In genomic region chr19:13034636-13035035, GRCh38 we compare ENCODE assay signal across 14 cellular contexts. TPM values are rescaled to one million over a fixed set of nuclear protein-coding genes. Genes with fewer than 3 reads are reported as not detected.
A peak's percentile ranks its signal among the peaks of the same experiment; 100 is the strongest.
DNase-seq lines count a peak whose midpoint lies in the region; ATAC-seq, FAIRE-seq and TF ChIP-seq lines count a peak whose summit lies in the region.
"Had no signal": no experiment of that assay in that cellular context is flagged by ENCODE, and none has a peak within 500 bp of the region (broad histone marks: within the 10 kb centered on the region; RNA-seq: fewer than 3 reads in every experiment).

No MANE protein-coding gene starts in this region.

- H3K27me3 ChIP-seq in HCT116 (ENCODE audit: insufficient read depth, low read length) (no peaks in the 10 kb centered on the region), astrocyte (ENCODE audit: insufficient read depth, low read length) (no peaks in the 10 kb centered on the region), keratinocyte (ENCODE audit: control insufficient read depth, extremely low read depth, insufficient read depth, low read length) (no peaks in the 10 kb centered on the region), stomach (no peaks in the 10 kb centered on the region)

- no peak for TF ChIP-seq EP300 in stomach (IDR thresholded peaks at IDR 0.05)

- H3K9me3 ChIP-seq in HCT116 (ENCODE audit: control insufficient read depth in 1 of 2, insufficient read depth in 1 of 2, low read depth in 1 of 2, low read length in 2 of 2) (no peaks in the 10 kb centered on the region), astrocyte (ENCODE audit: insufficient read depth, low read depth, low read length) (no peaks in the 10 kb centered on the region), keratinocyte (ENCODE audit: control insufficient read depth, low read depth, low read length) (no peaks in the 10 kb centered on the region), stomach (no peaks in the 10 kb centered on the region)
- H3K9me3 ChIP-seq: Caco-2 had no signal

- H3K4me3 ChIP-seq in HCT116 (replicated peaks in 1 of 2; ENCODE audit: low read depth in 1 of 2, low read length in 2 of 2): no peak overlapping the region
- no peak overlapping the region for H3K4me3 ChIP-seq in astrocyte (ENCODE audit: insufficient read depth, low read depth, low read length)
- H3K4me3 ChIP-seq in keratinocyte (ENCODE audit: control insufficient read depth in 2 of 3, extremely low read depth in 1 of 3, insufficient read depth in 2 of 3, low read depth in 1 of 3, low read length in 3 of 3): peak overlapping the region in 1 of 3 experiments; percentile 19
- no peak overlapping the region for H3K4me3 ChIP-seq in stomach

- POLR2A ChIA-PET in HCT116 (lab: Charles Lee): interaction anchor here (1.6 to 1.7 kb wide), 2 partner anchors 19 to 26 kb away, joined by 5 to 16 read pairs; no protein-coding TSS in a partner anchor

- DNase-seq in HCT116 (ENCODE audit: low read depth, low spot score) (no peak), astrocyte (ENCODE audit: low read depth) (no peak), keratinocyte (ENCODE audit: low read depth, low spot score) (no peak), stomach (no peak), EL (no peak), D721Med (ENCODE audit: insufficient read length, low spot score) (no peak)
- DNase-seq: activated CD4-positive, alpha-beta T cell treated with anti-CD3 and anti-CD28 coated beads for 1 hour; NCI-H1417 treated with DMSO at 0.1 percent for 48 hours had no signal

- H3K27ac ChIP-seq in HCT116 (ENCODE audit: low read depth, low read length): no peak overlapping the region
- H3K27ac ChIP-seq in astrocyte (ENCODE audit: low read depth, low read length): peak overlapping the region; percentile 11
- peak overlapping the region; percentile 83 for H3K27ac ChIP-seq in keratinocyte (ENCODE audit: control insufficient read depth, insufficient read depth, low read length)
- peak overlapping the region in 4 of 5 donors; percentile 36 to 88 (median 65) for H3K27ac ChIP-seq in stomach

- H3K36me3 ChIP-seq in HCT116 (ENCODE audit: control insufficient read depth in 1 of 2, insufficient read depth in 2 of 2, low read length in 2 of 2): no peaks in the 10 kb centered on the region
- H3K36me3 ChIP-seq in astrocyte (ENCODE audit: insufficient read depth, low read length): no peaks in the 10 kb centered on the region
- H3K36me3 ChIP-seq in keratinocyte (ENCODE audit: control insufficient read depth in 2 of 2, extremely low read depth in 1 of 2, insufficient read depth in 2 of 2, low read length in 2 of 2): peaks cover 0 to 21% of the 10 kb centered on the region in 2 experiments
- H3K36me3 ChIP-seq in stomach: no peaks in the 10 kb centered on the region

- no peaks in the 10 kb centered on the region for H3K9me2 ChIP-seq in HCT116 (ENCODE audit: insufficient read depth)

- intact Hi-C loops in HCT116 (cut with micrococcal nuclease) (loop anchor here (1.0 to 5.0 kb wide), 3 partner anchors 27 to 58 kb away; no protein-coding TSS in a partner anchor), stomach (cut with DNase I; ENCODE audit: low total_unique reads) (loop anchor here (5.0 kb wide), 1 partner anchor 37 kb away; the partner anchor contains the start of gene NFIX)

- RAD21 ChIA-PET in HCT116 (lab: Charles Lee; ENCODE audit: low non-redundant PET in 1 of 2, low total read pairs in 2 of 2, uncharacterized antibody in 2 of 2, unreplicated experiment in 2 of 2): interaction anchor here (1.1 to 3.5 kb wide), 4 partner anchors 20 to 49 kb away, joined by 4 to 30 read pairs (median 10); no protein-coding TSS in a partner anchor

- TF ChIP-seq CTCF in HCT116 (IDR thresholded peaks at IDR 0.05 in 2 of 3, conservative IDR thresholded peaks at IDR 0.05 in 1 of 3; ENCODE audit: borderline replicate concordance in 1 of 3, insufficient read depth in 1 of 3, low read depth in 2 of 3, low read length in 2 of 3) (no peak), astrocyte (IDR thresholded peaks at IDR 0.05; ENCODE audit: insufficient read depth, low read depth, low read length) (no peak), keratinocyte (optimal IDR thresholded peaks at IDR 0.05 in 1 of 3, IDR thresholded peaks at IDR 0.05 in 1 of 3, conservative IDR thresholded peaks at IDR 0.05 in 1 of 3; ENCODE audit: extremely low read depth in 1 of 3, insufficient read depth in 2 of 3, low read length in 3 of 3) (no peak), stomach (IDR thresholded peaks at IDR 0.05) (no peak), D721Med (IDR thresholded peaks at IDR 0.05; ENCODE audit: insufficient read depth, missing control alignments) (no peak)

- H3K4me2 ChIP-seq in HCT116 (ENCODE audit: low read length): peak overlapping the region; percentile 62
- H3K4me2 ChIP-seq in astrocyte (ENCODE audit: low read length): peak overlapping the region; percentile 7
- peak overlapping the region; percentile 55 for H3K4me2 ChIP-seq in keratinocyte (ENCODE audit: control insufficient read depth, extremely low read depth, insufficient read depth, low read depth, low read length)

- H3K79me2 ChIP-seq in HCT116 (ENCODE audit: insufficient read depth, low read length) (no peaks in the 10 kb centered on the region; the same call in 1 of the 2 replicates), astrocyte (ENCODE audit: insufficient read depth, low read length) (peaks cover 98% of the 10 kb centered on the region), keratinocyte (ENCODE audit: control insufficient read depth, insufficient read depth, low read length) (peaks cover 68% of the 10 kb centered on the region)

- no peak for TF ChIP-seq POLR2A in HCT116 (IDR thresholded peaks at IDR 0.05; ENCODE audit: borderline replicate concordance, extremely low read depth, insufficient read depth, insufficient read length)
- no peak for TF ChIP-seq POLR2A in stomach (IDR thresholded peaks at IDR 0.05)

- CTCF ChIA-PET in HCT116 (lab: Charles Lee): interaction anchor here (0.6 to 7.4 kb wide), 8 partner anchors 10 to 158 kb away, joined by 3 to 155 read pairs (median 10); no protein-coding TSS in a partner anchor

- TF ChIP-seq RAD21 in HCT116 (IDR thresholded peaks at IDR 0.05; ENCODE audit: low read depth): no peak

- no peak overlapping the region for H3K27ac Mint-ChIP-seq in astrocyte (ENCODE audit: unreplicated experiment)
- H3K27ac Mint-ChIP-seq in activated T-helper 17 cell treated with anti-CD3 and anti-CD28 coated beads, Interleukin-2, amount 50 U/mL, for 72 hours: no peak overlapping the region
- H3K27ac Mint-ChIP-seq: activated naive CD8-positive, alpha-beta T cell treated with anti-CD3 and anti-CD28 coated beads, Interleukin-2, amount 50 U/mL, for 24 hours; T-helper 1 cell treated with Interleukin-12 subunit alpha and Interleukin-12 subunit beta and Interleukin-4 antibody, amounts not matched to agents 30 μg/mL and 1 μg/mL, for 36 hours had no signal

- no peak overlapping the region for H3K4me3 Mint-ChIP-seq in astrocyte (ENCODE audit: unreplicated experiment)
- H3K4me3 Mint-ChIP-seq in activated T-helper 17 cell treated with anti-CD3 and anti-CD28 coated beads, Interleukin-2, amount 50 U/mL, for 72 hours: no peak overlapping the region
- H3K4me3 Mint-ChIP-seq: activated naive CD8-positive, alpha-beta T cell treated with anti-CD3 and anti-CD28 coated beads, Interleukin-2, amount 50 U/mL, for 24 hours; T-helper 1 cell treated with Interleukin-12 subunit alpha and Interleukin-12 subunit beta and Interleukin-4 antibody, amounts not matched to agents 30 μg/mL and 1 μg/mL, for 36 hours had no signal

- BruUV-seq in HCT116 (replicated peaks; lab: Mats Ljungman, UMichigan): no TSS peak

- peaks cover 64% of the 10 kb centered on the region for H3K27me3 Mint-ChIP-seq in astrocyte (ENCODE audit: low read depth, unreplicated experiment)
- H3K27me3 Mint-ChIP-seq in activated T-helper 17 cell treated with anti-CD3 and anti-CD28 coated beads, Interleukin-2, amount 50 U/mL, for 72 hours: peaks cover 4% of the 10 kb centered on the region
- H3K27me3 Mint-ChIP-seq: activated naive CD8-positive, alpha-beta T cell treated with anti-CD3 and anti-CD28 coated beads, Interleukin-2, amount 50 U/mL, for 24 hours had no signal

- H4K20me1 ChIP-seq in HCT116 (ENCODE audit: insufficient read depth): no peaks in the 10 kb centered on the region
- H4K20me1 ChIP-seq in astrocyte (ENCODE audit: insufficient read depth, low read length): peaks cover 42% of the 10 kb centered on the region
- no peaks in the 10 kb centered on the region for H4K20me1 ChIP-seq in keratinocyte (ENCODE audit: control insufficient read depth, extremely low read depth, insufficient read depth, low read length)

- H3K4me1 ChIP-seq in HCT116 (ENCODE audit: control insufficient read depth in 1 of 2, insufficient read depth in 2 of 2, low read length in 2 of 2) (peaks cover 55 to 76% of the 10 kb centered on the region in 2 experiments), astrocyte (ENCODE audit: insufficient read depth, low read length) (peaks cover 63% of the 10 kb centered on the region), keratinocyte (ENCODE audit: control insufficient read depth, extremely low read depth, insufficient read depth, low read length) (peaks cover 100% of the 10 kb centered on the region), stomach (peaks cover 86 to 100% (median 95%) of the 10 kb centered on the region in 4 donors)

- peaks cover 11% of the 10 kb centered on the region for H3K9me1 ChIP-seq in keratinocyte (ENCODE audit: control insufficient read depth, extremely low read depth, insufficient read depth, low read length)

- dilution Hi-C loops in keratinocyte (cut with MboI; ENCODE audit: extremely low pct_ligation_motif_present, low sequenced_read_pairs): no loop called here

- peak overlapping the region; percentile 29; the same call in 1 of the 2 replicates for H3K9ac ChIP-seq in HCT116 (ENCODE audit: low read length)
- no peak overlapping the region for H3K9ac ChIP-seq in astrocyte (ENCODE audit: low read length)
- H3K9ac ChIP-seq in keratinocyte (ENCODE audit: control insufficient read depth, extremely low read depth, insufficient read depth, low read length): peak overlapping the region; percentile 56

- H3K9me3 Mint-ChIP-seq in astrocyte (ENCODE audit: unreplicated experiment): peaks cover 2% of the 10 kb centered on the region
- H3K9me3 Mint-ChIP-seq in activated T-helper 17 cell treated with anti-CD3 and anti-CD28 coated beads, Interleukin-2, amount 50 U/mL, for 72 hours: no peaks in the 10 kb centered on the region
- H3K9me3 Mint-ChIP-seq: activated naive CD8-positive, alpha-beta T cell treated with anti-CD3 and anti-CD28 coated beads, Interleukin-2, amount 50 U/mL, for 24 hours; T-helper 1 cell treated with Interleukin-12 subunit alpha and Interleukin-12 subunit beta and Interleukin-4 antibody, amounts not matched to agents 30 μg/mL and 1 μg/mL, for 36 hours had no signal

- peaks cover 30% of the 10 kb centered on the region for H3K4me1 Mint-ChIP-seq in astrocyte (ENCODE audit: low read depth, unreplicated experiment)
- H3K4me1 Mint-ChIP-seq in activated T-helper 17 cell treated with anti-CD3 and anti-CD28 coated beads, Interleukin-2, amount 50 U/mL, for 72 hours: no peaks in the 10 kb centered on the region

- H3K36me3 Mint-ChIP-seq in astrocyte (ENCODE audit: low read depth, unreplicated experiment): peaks cover 4% of the 10 kb centered on the region
- no peaks in the 10 kb centered on the region for H3K36me3 Mint-ChIP-seq in activated T-helper 17 cell treated with anti-CD3 and anti-CD28 coated beads, Interleukin-2, amount 50 U/mL, for 72 hours (ENCODE audit: low read depth)

- FAIRE-seq in astrocyte (lab: Jason Lieb, UNC): no peak
- no peak for FAIRE-seq in keratinocyte (lab: Jason Lieb, UNC)
- FAIRE-seq in D721Med (lab: Jason Lieb, UNC): no peak
- FAIRE-seq: frontal cortex had no signal

- WGBS in stomach, 5 donors: 59 to 64% (median 63%) methylated on average over 8 of the region's 8 CpGs

- H2AFZ ChIP-seq in HCT116 (ENCODE audit: low read depth, low read length, poor library complexity, severe bottlenecking) (no peak overlapping the region), astrocyte (ENCODE audit: low read depth, low read length) (no peak overlapping the region), keratinocyte (ENCODE audit: control insufficient read depth, low read length) (no peak overlapping the region)

- ATAC-seq in HCT116 (no peak), HG02678 (IDR thresholded peaks at IDR 0.05; ENCODE audit: unreplicated experiment) (no peak)
- ATAC-seq in activated T-helper 17 cell treated with anti-CD3 and anti-CD28 coated beads, Interleukin-2, amount 50 U/mL, for 72 hours (replicated peaks): no peak

RNA-seq across cellular contexts. Expression of gene NFIX, which starts 39.4 kb away (rescaled TPM):
- total RNA-seq in HCT116 (2021; ENCODE audit: unreplicated experiment) (34.8 TPM), astrocyte (8.4 and 9.6 TPM in 2 replicates), stomach (100 to 1,000 TPM in 1 of 5 donors, 10 to 100 TPM in 4; 14.0 to 183 (median 63.3) TPM)
- 19.4 and 25.2 TPM in 2 replicates for polyA plus RNA-seq in HCT116 (2012)
- polyA plus RNA-seq in keratinocyte (3.1 to 21.4 TPM (median 5.2 TPM) in 3 replicates), stomach (10 to 100 TPM; 11.5 to 45.0 (median 30.2) TPM)
- polyA plus RNA-seq in keratinocyte (2011; ENCODE audit: low read depth): 13.1 TPM
- 8.8 and 19.1 TPM in 2 replicates for polyA plus RNA-seq in keratinocyte (2011; cell fraction: cytosol; rRNA removed)
- 16.8 and 22.7 TPM in 2 replicates for polyA plus RNA-seq in keratinocyte (2011; cell fraction: nucleus; rRNA removed)
- 11.9 and 50.9 TPM in 2 replicates for polyA plus RNA-seq in keratinocyte (2012; ENCODE audit: low replicate concordance)
- polyA minus RNA-seq in keratinocyte: 8.7 to 101 TPM (median 9.2 TPM) in 3 replicates
- polyA minus RNA-seq in keratinocyte (2011; cell fraction: cytosol; rRNA and poly(A)+ RNA removed): 22.1 TPM
- 9.8 and 16.2 TPM in 2 replicates for polyA minus RNA-seq in keratinocyte (2011; cell fraction: nucleus; rRNA and poly(A)+ RNA removed)
- 1 to 10 TPM in 1 of 2 donors, under 1 TPM in 1; 0.43 to 1.1 TPM for total RNA-seq in activated T-helper 17 cell treated with anti-CD3 and anti-CD28 coated beads, Interleukin-2, amount 50 U/mL, for 72 hours

Comparison
In these comparisons a context has a peak if more than half of its experiments do, and no peak if none do; other contexts are left out.
1. H3K4me2 ChIP-seq: peak in every context shown above with its lines; median percentile 62 in HCT116; 55 in keratinocyte; 7 in astrocyte.